In genomic region chr18:40976050-40976449, GRCh38 we compare ENCODE assay signal across 25 cellular contexts.
DNase-seq lines count a peak whose midpoint lies in the region; ATAC-seq and TF ChIP-seq lines count a peak whose summit lies in the region.
"Had no signal": no experiment of that assay in that cellular context is flagged by ENCODE, and none has a peak within 500 bp of the region (broad histone marks: within the 10 kb centered on the region; RNA-seq: fewer than 3 reads in every experiment).

No MANE protein-coding gene starts in this region.

- no peak overlapping the region for H3K4ac ChIP-seq in neuronal stem cell (ENCODE audit: low read length)

- H3K23ac ChIP-seq in neuronal stem cell (ENCODE audit: low read depth, low read length, poor library complexity): peak overlapping the region; percentile 43

- H3K4me3 ChIP-seq in neuronal stem cell (ENCODE audit: low read length in 2 of 2): peak overlapping the region in 1 of 2 donors; percentile 23
- no peak overlapping the region for H3K4me3 ChIP-seq in aorta (ENCODE audit: low read length in 2 of 2)
- H3K4me3 ChIP-seq in sigmoid colon: no peak overlapping the region
- H3K4me3 ChIP-seq: A549; BLaER1 treated with 17β-estradiol and CSF1 and Interleukin-3, amounts not matched to agents 10 nM and 100 nM; GM12878 had no signal

- peaks cover 21% of the 10 kb centered on the region for H3K9me3 Mint-ChIP-seq in chondrocyte (ENCODE audit: low read depth)

- intact Hi-C loops in aorta (cut with DNase I): no loop called here
- intact Hi-C loops in sigmoid colon (cut with DNase I): no loop called here

- no peaks in the 10 kb centered on the region for H3K79me1 ChIP-seq in neuronal stem cell (ENCODE audit: low read depth, low read length)

- no peak overlapping the region for H2AFZ ChIP-seq in neuronal stem cell (ENCODE audit: low read length)

- no peak overlapping the region for H4K8ac ChIP-seq in neuronal stem cell (ENCODE audit: low read depth, low read length)

- no peak for TF ChIP-seq CTCF in C4-2B (conservative IDR thresholded peaks at IDR 0.05)
- TF ChIP-seq CTCF in chondrocyte (IDR thresholded peaks at IDR 0.05): no peak
- TF ChIP-seq CTCF in sigmoid colon (IDR thresholded peaks at IDR 0.05): no peak

- peak overlapping the region; percentile 53 for H4K91ac ChIP-seq in neuronal stem cell (ENCODE audit: low read depth, low read length, poor library complexity)

- no peaks in the 10 kb centered on the region for H3K27me3 ChIP-seq in neuronal stem cell (ENCODE audit: control insufficient read depth in 3 of 3, insufficient read depth in 3 of 3, low read depth in 1 of 3, low read length in 3 of 3)
- no peaks in the 10 kb centered on the region for H3K27me3 ChIP-seq in aorta (ENCODE audit: control insufficient read depth in 1 of 2, insufficient read depth in 2 of 2, low read length in 1 of 2)
- no peaks in the 10 kb centered on the region for H3K27me3 ChIP-seq in sigmoid colon
- H3K27me3 ChIP-seq: BLaER1 treated with 17β-estradiol and CSF1 and Interleukin-3, amounts not matched to agents 10 nM and 100 nM had no signal

- no peak for TF ChIP-seq POLR2A in sigmoid colon (IDR thresholded peaks at IDR 0.05)

- H3K9ac ChIP-seq in neuronal stem cell (ENCODE audit: low read depth, low read length, poor library complexity): peak overlapping the region; percentile 21
- H3K9ac ChIP-seq: BLaER1 treated with 17β-estradiol and CSF1 and Interleukin-3, amounts not matched to agents 10 nM and 100 nM had no signal

- peak; percentile 15 for ATAC-seq in aorta (ENCODE audit: low FRiP score)
- ATAC-seq: A549, GM12878 had no signal

- H3K27ac ChIP-seq in C4-2B: peak overlapping the region; percentile 0; the same call in 1 of the 2 replicates
- no peak overlapping the region for H3K27ac ChIP-seq in neuronal stem cell (replicated peaks; ENCODE audit: low read length)
- no peak overlapping the region for H3K27ac ChIP-seq in aorta (ENCODE audit: low read depth in 1 of 2, low read length in 2 of 2)
- no peak overlapping the region for H3K27ac ChIP-seq in sigmoid colon
- H3K27ac ChIP-seq: 22Rv1; A549; BLaER1 treated with 17β-estradiol and CSF1 and Interleukin-3, amounts not matched to agents 10 nM and 100 nM had no signal

- no peak overlapping the region for H2BK120ac ChIP-seq in neuronal stem cell (ENCODE audit: low read depth, low read length)

- H3K36me3 ChIP-seq in neuronal stem cell (replicated peaks in 1 of 2; ENCODE audit: control insufficient read depth in 2 of 2, insufficient read depth in 2 of 2, low read length in 2 of 2) (no peaks in the 10 kb centered on the region), aorta (ENCODE audit: control insufficient read depth in 1 of 2, insufficient read depth in 2 of 2, low read length in 1 of 2) (no peaks in the 10 kb centered on the region), sigmoid colon (no peaks in the 10 kb centered on the region)
- H3K36me3 ChIP-seq: BLaER1 treated with 17β-estradiol and CSF1 and Interleukin-3, amounts not matched to agents 10 nM and 100 nM had no signal

- peak; percentile 54 for DNase-seq in chondrocyte (ENCODE audit: low spot score)
- no peak for DNase-seq in neuronal stem cell (ENCODE audit: low spot score)
- DNase-seq in aorta: no peak
- no peak for DNase-seq in KBM-7
- DNase-seq in central memory CD4-positive, alpha-beta T cell: no peak
- DNase-seq in sigmoid colon: no peak
- DNase-seq: AML-193; CD4-positive, alpha-beta memory T cell; CD4-positive, CD25-positive, alpha-beta regulatory T cell; CD8-positive, alpha-beta memory T cell; COR-L47; DMS 273 treated with DMSO at 0.1 percent for 48 hours; DMS153; DMS53; DMS79; DND-41; EL; GDM1 had no signal

- H3K4me1 ChIP-seq in neuronal stem cell (ENCODE audit: control insufficient read depth in 2 of 2, insufficient read depth in 1 of 2, low read depth in 1 of 2, low read length in 2 of 2) (no peaks in the 10 kb centered on the region), aorta (ENCODE audit: control insufficient read depth in 1 of 2, insufficient read depth in 2 of 2, low read length in 2 of 2) (no peaks in the 10 kb centered on the region), sigmoid colon (no peaks in the 10 kb centered on the region)
- H3K4me1 ChIP-seq: A549; BLaER1 treated with 17β-estradiol and CSF1 and Interleukin-3, amounts not matched to agents 10 nM and 100 nM had no signal

- H3K9me3 ChIP-seq in neuronal stem cell (replicated peaks in 1 of 2; ENCODE audit: control insufficient read depth in 2 of 2, insufficient read depth in 1 of 2, low read depth in 1 of 2, low read length in 2 of 2): peaks cover 3 to 4% of the 10 kb centered on the region in 2 donors
- H3K9me3 ChIP-seq in aorta (ENCODE audit: control insufficient read depth, low read length): peaks cover 2% of the 10 kb centered on the region
- no peaks in the 10 kb centered on the region for H3K9me3 ChIP-seq in sigmoid colon
- H3K9me3 ChIP-seq: A549 had no signal

- H2BK15ac ChIP-seq in neuronal stem cell (ENCODE audit: low read length): no peak overlapping the region

- peak overlapping the region; percentile 11 for H3K4me2 ChIP-seq in neuronal stem cell (ENCODE audit: insufficient read depth, low read length, poor library complexity, severe bottlenecking)
- H3K4me2 ChIP-seq: A549; BLaER1 treated with 17β-estradiol and CSF1 and Interleukin-3, amounts not matched to agents 10 nM and 100 nM had no signal

- no peaks in the 10 kb centered on the region for H3K4me1 Mint-ChIP-seq in chondrocyte (ENCODE audit: low read depth)
- H3K4me1 Mint-ChIP-seq: B cell; CD14-positive monocyte; CD4-positive, alpha-beta memory T cell; CD4-positive, CD25-positive, alpha-beta regulatory T cell; CD8-positive, alpha-beta memory T cell had no signal

- no peak overlapping the region for H3K4me3 Mint-ChIP-seq in chondrocyte (ENCODE audit: unreplicated experiment)
- H3K4me3 Mint-ChIP-seq: B cell; CD14-positive monocyte; CD4-positive, alpha-beta memory T cell; CD4-positive, CD25-positive, alpha-beta regulatory T cell; CD8-positive, alpha-beta memory T cell had no signal

- H2BK5ac ChIP-seq in neuronal stem cell (ENCODE audit: low read length): no peak overlapping the region

- peak overlapping the region; percentile 90 for H3K18ac ChIP-seq in neuronal stem cell (ENCODE audit: low read length)

- no peaks in the 10 kb centered on the region for H3K27me3 Mint-ChIP-seq in chondrocyte (ENCODE audit: low read depth)
- H3K27me3 Mint-ChIP-seq: B cell; CD4-positive, alpha-beta memory T cell; CD4-positive, CD25-positive, alpha-beta regulatory T cell; CD8-positive, alpha-beta memory T cell had no signal

- H3K14ac ChIP-seq in neuronal stem cell (ENCODE audit: low read length): no peak overlapping the region

- H2AK5ac ChIP-seq in neuronal stem cell (ENCODE audit: low read depth, low read length): peak overlapping the region; percentile 70

- no peak overlapping the region for H3K27ac Mint-ChIP-seq in chondrocyte (ENCODE audit: unreplicated experiment)
- H3K27ac Mint-ChIP-seq: B cell; CD14-positive monocyte; CD4-positive, alpha-beta memory T cell; CD4-positive, CD25-positive, alpha-beta regulatory T cell; CD8-positive, alpha-beta memory T cell had no signal

- WGBS in neuronal stem cell (ENCODE audit: extremely low coverage in 2 of 2, insufficient read length in 2 of 2, insufficient replicate concordance in 1 of 2), 2 donors: no CpG with 5 or more reads among the region's 4 CpGs
- WGBS in aorta, 2 donors: 93 to 94% methylated on average over 4 of the region's 4 CpGs
- 91 to 93% methylated on average over 4 of the region's 4 CpGs for WGBS in sigmoid colon, 2 donors

- in situ Hi-C loops in KBM-7 (cut with MboI; ENCODE audit: low pct_unique_long_range_greater_than_20kb, low sequenced_read_pairs): no loop called here

- H2BK12ac ChIP-seq in neuronal stem cell (ENCODE audit: low read length): no peak overlapping the region

- H3K36me3 Mint-ChIP-seq in chondrocyte (ENCODE audit: low read depth): peaks cover 6% of the 10 kb centered on the region
- H3K36me3 Mint-ChIP-seq: CD14-positive monocyte; CD4-positive, alpha-beta memory T cell; CD8-positive, alpha-beta memory T cell had no signal

- no peak for TF ChIP-seq EP300 in sigmoid colon (IDR thresholded peaks at IDR 0.05)
